Comparison of ENCODE assay signal across 1 cellular context in genomic region chr5:33257807-33258491, GRCh38.
TF ChIP-seq lines count a peak whose summit lies in the region.

No MANE protein-coding gene starts in this region.

TF ChIP-seq in GM23338, 12 proteins besides CTCF, POLR2A, EP300 and RAD21 (continued from another document):
- TF ChIP-seq REST (IDR thresholded peaks at IDR 0.05; ENCODE audit: unreplicated experiment) = no peak
- no peak for TF ChIP-seq STAT1 (IDR thresholded peaks at IDR 0.05; ENCODE audit: unreplicated experiment)
- no peak for TF ChIP-seq NANOG (IDR thresholded peaks at IDR 0.05; ENCODE audit: borderline replicate concordance)
- no peak for TF ChIP-seq JUNB (IDR thresholded peaks at IDR 0.05; ENCODE audit: unreplicated experiment)
